Comparison of ENCODE assay signal across 8 cellular contexts in the genomic region with DNA sequence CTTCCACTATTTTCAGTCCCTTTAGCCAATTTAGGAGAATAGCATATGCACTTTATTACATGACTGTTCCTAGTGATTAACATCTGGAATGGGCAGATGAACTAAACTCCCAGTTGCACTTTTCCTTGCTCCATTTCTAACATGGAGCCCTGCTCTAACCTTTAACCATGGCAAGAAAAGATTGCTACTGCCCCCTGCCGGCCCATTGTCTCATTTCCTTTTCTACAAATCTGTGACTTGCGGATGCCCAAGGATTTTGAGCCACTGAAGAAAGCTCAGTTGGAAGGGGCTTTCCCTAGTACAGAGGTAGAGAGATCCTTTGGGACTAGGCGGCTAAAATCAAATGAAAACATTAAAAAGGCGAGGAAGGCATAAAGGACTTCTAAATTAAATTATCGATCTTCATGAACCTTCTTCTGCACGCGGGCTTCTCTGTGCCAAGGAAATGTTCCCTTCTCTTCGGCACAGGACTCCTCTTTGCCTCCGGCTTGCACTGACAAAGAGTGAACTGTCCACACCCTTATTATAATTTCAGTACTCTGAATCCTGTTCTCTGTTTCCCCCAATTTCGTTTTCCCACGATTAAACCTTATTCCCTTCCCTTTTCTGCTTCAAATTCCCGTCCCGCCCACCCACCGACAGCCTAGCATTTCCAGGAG. TPM values are rescaled to one million over a fixed set of nuclear protein-coding genes. Genes with fewer than 3 reads are reported as not detected.
DNase-seq lines count a peak whose midpoint lies in the region; ATAC-seq and TF ChIP-seq lines count a peak whose summit lies in the region.

No MANE protein-coding gene starts in this region.

- H3K4me3 ChIP-seq in epithelial cell of esophagus (ENCODE audit: low read length) (no peak overlapping the region), suprapubic skin (peak overlapping the region; percentile 14)

- no peaks in the 10 kb centered on the region for H3K27me3 ChIP-seq in suprapubic skin

- no peaks in the 10 kb centered on the region for H3K9me3 ChIP-seq in suprapubic skin

- peaks cover 5% of the 10 kb centered on the region for H3K4me1 ChIP-seq in suprapubic skin

- H3K36me3 ChIP-seq in suprapubic skin = no peaks in the 10 kb centered on the region

- ATAC-seq in GM19395 (IDR thresholded peaks at IDR 0.05; ENCODE audit: unreplicated experiment) (peak; percentile 77), GM18520 (IDR thresholded peaks at IDR 0.05; ENCODE audit: unreplicated experiment) (no peak)

- TF ChIP-seq CTCF in C4-2B (conservative IDR thresholded peaks at IDR 0.05) (peak; percentile 54), epithelial cell of esophagus (IDR thresholded peaks at IDR 0.05; ENCODE audit: insufficient read depth, low read depth, low read length, missing control alignments) (peak; percentile 54), suprapubic skin (IDR thresholded peaks at IDR 0.05) (peak in 1 of 2 donors; percentile 8)

- no peak for TF ChIP-seq POLR2A in suprapubic skin (IDR thresholded peaks at IDR 0.05)

- no peak for TF ChIP-seq EP300 in suprapubic skin (IDR thresholded peaks at IDR 0.05)

- DNase-seq in NCI-H2081 (lab: John Stamatoyannopoulos, UW) (peak; percentile 68 to 69), epithelial cell of esophagus (ENCODE audit: low read depth) (peak; percentile 58), midbrain (lab: John Stamatoyannopoulos, UW) (peak; percentile 63), suprapubic skin (ENCODE audit: low spot score in 2 of 2) (peak in 1 of 2 donors; percentile 69)
- DNase-seq in activated CD4-positive, alpha-beta T cell treated with anti-CD3 and anti-CD28 coated beads, Interleukin-2, amount 50 U/mL, for 1 hour = peak; percentile 28

- H3K27ac ChIP-seq in C4-2B (no peak overlapping the region), suprapubic skin (no peak overlapping the region)

- WGBS in suprapubic skin = 28% methylated on average over 14 of the region's 14 CpGs

RNA-seq across cellular contexts. Expression of a gene that starts 0.6 kb away (rescaled TPM):
- total RNA-seq in suprapubic skin = not detected
